8 cellular contexts compared by ENCODE assay signal in genomic region chr13:52405369-52405766, GRCh38. TPM values are rescaled to one million over a fixed set of nuclear protein-coding genes. Genes with fewer than 3 reads are reported as not detected.
DNase-seq lines count a peak whose midpoint lies in the region; ATAC-seq and TF ChIP-seq lines count a peak whose summit lies in the region.

No MANE protein-coding gene starts in this region.

- no peaks in the 10 kb centered on the region for H3K27me3 ChIP-seq in RWPE2 (ENCODE audit: insufficient read depth, poor library complexity, severe bottlenecking)
- H3K27me3 ChIP-seq in parathyroid adenoma (ENCODE audit: control insufficient read depth, insufficient read depth, low read length) = no peaks in the 10 kb centered on the region

- no peaks in the 10 kb centered on the region for H3K9me3 Mint-ChIP-seq in Calu3 (ENCODE audit: low read depth, unreplicated experiment)

- intact Hi-C loops in Calu3 (cut with micrococcal nuclease; ENCODE audit: unreplicated experiment) = no loop called here

- CTCF ChIA-PET in Calu3 (lab: Charles Lee) = no interaction called here

- no peak for DNase-seq in Calu3
- DNase-seq in RWPE2 (ENCODE audit: low spot score) = no peak
- no peak for DNase-seq in fibroblast of pulmonary artery (ENCODE audit: low read depth)
- DNase-seq in pons (ENCODE audit: low spot score) = no peak
- DNase-seq in SW 1271 (lab: John Stamatoyannopoulos, UW) = no peak
- no peak for DNase-seq in HUDEP-2 (lab: John Stamatoyannopoulos, UW; ENCODE audit: unreplicated experiment in 76 of 76)
- no peak for DNase-seq in NCI-H2227 treated with DMSO at 0.1 percent for 48 hours (lab: John Stamatoyannopoulos, UW)

- H3K4me2 ChIP-seq in parathyroid adenoma (ENCODE audit: low read length) = no peak overlapping the region

- no peaks in the 10 kb centered on the region for H3K79me2 ChIP-seq in parathyroid adenoma

- no peak overlapping the region for H2AFZ ChIP-seq in parathyroid adenoma

- H3K36me3 Mint-ChIP-seq in Calu3 (ENCODE audit: insufficient read depth, unreplicated experiment) = peaks cover 14% of the 10 kb centered on the region

- TF ChIP-seq CTCF in Calu3 (IDR thresholded peaks at IDR 0.05; ENCODE audit: unreplicated experiment) (no peak), RWPE2 (IDR thresholded peaks at IDR 0.05; ENCODE audit: poor library complexity, severe bottlenecking) (no peak), fibroblast of pulmonary artery (IDR thresholded peaks at IDR 0.05; ENCODE audit: low read length, missing control alignments) (no peak), parathyroid adenoma (IDR thresholded peaks at IDR 0.05) (no peak)

- H3K27ac ChIP-seq in RWPE2 (ENCODE audit: poor library complexity, severe bottlenecking) (peak overlapping the region; percentile 56), parathyroid adenoma (no peak overlapping the region)

- H3K9me3 ChIP-seq in RWPE2 (ENCODE audit: severe bottlenecking) = no peaks in the 10 kb centered on the region
- H3K9me3 ChIP-seq in parathyroid adenoma (ENCODE audit: control insufficient read depth, low read length) = no peaks in the 10 kb centered on the region

- H3K9ac ChIP-seq in parathyroid adenoma = no peak overlapping the region

- no peaks in the 10 kb centered on the region for H3K4me1 Mint-ChIP-seq in Calu3 (ENCODE audit: low read depth, unreplicated experiment)

- BruUV-seq in Calu3 (replicated peaks; lab: Mats Ljungman, UMichigan) = no TSS peak

- no peak overlapping the region for H3K27ac Mint-ChIP-seq in Calu3 (ENCODE audit: unreplicated experiment)

- H3K4me3 ChIP-seq in RWPE2 (ENCODE audit: severe bottlenecking) (peak overlapping the region; percentile 69), fibroblast of pulmonary artery (replicated peaks; ENCODE audit: low read depth, low read length) (peak overlapping the region; percentile 71), parathyroid adenoma (ENCODE audit: low read depth, low read length) (peak overlapping the region; percentile 19)

- H3K36me3 ChIP-seq in RWPE2 (ENCODE audit: low read depth) (peaks cover 15% of the 10 kb centered on the region), parathyroid adenoma (ENCODE audit: control insufficient read depth, insufficient read depth, low read length) (no peaks in the 10 kb centered on the region)

- H3K4me1 ChIP-seq in RWPE2 (ENCODE audit: insufficient read depth, poor library complexity, severe bottlenecking) (peaks cover 11% of the 10 kb centered on the region), parathyroid adenoma (no peaks in the 10 kb centered on the region)

- no peaks in the 10 kb centered on the region for H3K27me3 Mint-ChIP-seq in Calu3 (ENCODE audit: unreplicated experiment)

- peak overlapping the region; percentile 83 for H3K4me3 Mint-ChIP-seq in Calu3 (ENCODE audit: low read depth, unreplicated experiment)

- ATAC-seq in RWPE2 (ENCODE audit: low read depth) = peak; percentile 56

RNA-seq across cellular contexts. Expression of gene THSD1, which starts 0.6 kb away (rescaled TPM):
- total RNA-seq in Calu3 (2022) = 0.85 and 0.93 TPM in 2 replicates

RNA-seq across cellular contexts. Expression of gene VPS36, which starts 45.1 kb away (rescaled TPM):
- 39.8 and 40.2 TPM in 2 replicates for total RNA-seq in Calu3 (2022)

RNA-seq across cellular contexts. Expression of gene CKAP2, which starts 49.9 kb away (rescaled TPM):
- 55.8 and 57.7 TPM in 2 replicates for total RNA-seq in Calu3 (2022)

Comparison
In these comparisons a context has a peak if more than half of its experiments do, and no peak if none do; other contexts are left out.
1. H3K4me3 ChIP-seq: peak in every context shown above with its lines; median percentile 71 in fibroblast of pulmonary artery; 69 in RWPE2; 19 in parathyroid adenoma.